ENCODE assay signal across 8 cellular contexts in the genomic region with DNA sequence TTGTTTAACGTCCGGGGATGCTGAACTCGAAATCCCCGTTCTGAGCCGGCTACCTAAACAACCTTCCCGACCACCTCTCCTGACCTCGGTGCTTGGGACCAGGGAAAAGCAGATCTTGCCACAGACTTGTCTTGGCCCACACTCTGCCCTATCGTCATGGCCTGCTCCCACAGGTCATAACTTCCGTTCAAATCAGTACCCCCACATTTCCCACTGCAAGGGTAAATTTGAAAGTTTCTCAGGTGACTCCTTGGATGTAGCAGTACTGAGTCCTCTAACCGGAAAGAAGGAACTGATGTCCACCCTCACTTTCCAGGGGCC. TPM values are rescaled to one million over a fixed set of nuclear protein-coding genes. Genes with fewer than 3 reads are reported as not detected.
A peak's percentile ranks its signal among the peaks of the same experiment; 100 is the strongest.
DNase-seq lines count a peak whose midpoint lies in the region; FAIRE-seq and TF ChIP-seq lines count a peak whose summit lies in the region.

No MANE protein-coding gene starts in this region.

- intact Hi-C loops in kidney (cut with DNase I) (no loop called here), thyroid gland (cut with DNase I) (no loop called here)

- peaks cover 49% of the 10 kb centered on the region for H3K4me1 Mint-ChIP-seq in activated naive CD8-positive, alpha-beta T cell (ENCODE audit: low read depth)

- peak overlapping the region; percentile 51 for H3K4me3 ChIP-seq in BE2C (ENCODE audit: low read depth, low read length)
- H3K4me3 ChIP-seq in HEK293 (ENCODE audit: low read depth, low read length): peak overlapping the region; percentile 12
- H3K4me3 ChIP-seq in kidney (ENCODE audit: low read length in 2 of 2): peak overlapping the region; percentile 74 to 94
- H3K4me3 ChIP-seq in thyroid gland (replicated peaks in 1 of 3): peak overlapping the region in 1 of 3 donors; percentile 70

- no peaks in the 10 kb centered on the region for H3K9me3 Mint-ChIP-seq in activated naive CD8-positive, alpha-beta T cell (ENCODE audit: low read depth)

- H3K36me3 ChIP-seq in BE2C: peaks cover 45% of the 10 kb centered on the region
- peaks cover 59 to 64% of the 10 kb centered on the region in 2 experiments for H3K36me3 ChIP-seq in HEK293 (ENCODE audit: control insufficient read depth in 2 of 2, insufficient read depth in 1 of 2, low read length in 2 of 2)
- peaks cover 28 to 31% of the 10 kb centered on the region in 2 donors for H3K36me3 ChIP-seq in kidney (ENCODE audit: control insufficient read depth in 1 of 2, insufficient read depth in 2 of 2, low read length in 2 of 2)
- peaks cover 36% of the 10 kb centered on the region in 2 donors for H3K36me3 ChIP-seq in thyroid gland

- H3K27ac Mint-ChIP-seq in activated naive CD8-positive, alpha-beta T cell: peak overlapping the region; percentile 100

- FAIRE-seq in kidney (lab: Jason Lieb, UNC): no peak

- H3K27ac ChIP-seq in HEK293 (ENCODE audit: extremely low read depth, low read depth, low read length) (peak overlapping the region; percentile 53), kidney (ENCODE audit: low read depth in 2 of 2, low read length in 2 of 2) (peak overlapping the region; percentile 84 to 92), thyroid gland (peak overlapping the region; percentile 85 to 98 (median 86))

- H3K4me3 Mint-ChIP-seq in activated naive CD8-positive, alpha-beta T cell: peak overlapping the region; percentile 98

- TF ChIP-seq CTCF in BE2C (IDR thresholded peaks at IDR 0.05; ENCODE audit: low read depth, low read length) (no peak), HEK293 (tag by site-specific recombination; IDR thresholded peaks at IDR 0.05) (no peak), kidney (IDR thresholded peaks at IDR 0.05; ENCODE audit: borderline replicate concordance, extremely low read depth, insufficient read depth) (no peak), thyroid gland (IDR thresholded peaks at IDR 0.05) (no peak)

- H3K27me3 ChIP-seq in BE2C (no peaks in the 10 kb centered on the region), thyroid gland (no peaks in the 10 kb centered on the region)

- H3K9me3 ChIP-seq in BE2C (no peaks in the 10 kb centered on the region), HEK293 (ENCODE audit: control insufficient read depth, insufficient read depth, low read depth, low read length) (no peaks in the 10 kb centered on the region), kidney (ENCODE audit: control insufficient read depth in 1 of 2, low read length in 2 of 2) (no peaks in the 10 kb centered on the region), thyroid gland (no peaks in the 10 kb centered on the region)

- H3K4me1 ChIP-seq in BE2C (no peaks in the 10 kb centered on the region), HEK293 (ENCODE audit: control insufficient read depth, insufficient read depth, low read length) (peaks cover 5% of the 10 kb centered on the region; the same call in 1 of the 2 replicates), kidney (ENCODE audit: control insufficient read depth in 1 of 2, insufficient read depth in 1 of 2, low read depth in 1 of 2, low read length in 2 of 2) (peaks cover 3 to 10% of the 10 kb centered on the region in 2 donors), thyroid gland (peaks cover 18 to 24% of the 10 kb centered on the region in 2 donors)

- peak overlapping the region; percentile 41 to 70 for H3K9ac ChIP-seq in kidney (ENCODE audit: low read length in 2 of 2)

- TF ChIP-seq POLR2A in thyroid gland (IDR thresholded peaks at IDR 0.05): no peak

- no peaks in the 10 kb centered on the region for H3K27me3 Mint-ChIP-seq in activated naive CD8-positive, alpha-beta T cell

- H3K36me3 Mint-ChIP-seq in activated naive CD8-positive, alpha-beta T cell: peaks cover 27% of the 10 kb centered on the region

- CTCF ChIA-PET in HEK293 (lab: Yijun Ruan, JAX): interaction anchor here (0.6 to 4.3 kb wide), 4 partner anchors 11 to 1517 kb away, joined by 3 to 33 read pairs (median 3); partner anchors contain the start of gene PRMT5

- DNase-seq in BE2C: no peak
- no peak for DNase-seq in kidney
- DNase-seq in thyroid gland: no peak
- DNase-seq in NCI-H1417 treated with DMSO at 0.1 percent for 48 hours (lab: John Stamatoyannopoulos, UW): no peak
- no peak for DNase-seq in occipital lobe (lab: John Stamatoyannopoulos, UW)
- DNase-seq in middle frontal gyrus (ENCODE audit: extremely low spot score, low spot score): no peak

- WGBS in thyroid gland, 2 donors: 8 to 9% methylated on average over 8 of the region's 10 CpGs

- POLR2A ChIA-PET in HEK293 (lab: Yijun Ruan, JAX): interaction anchor here (0.8 to 3.3 kb wide), 8 partner anchors 10 to 330 kb away, joined by 3 to 41 read pairs (median 4); partner anchors contain the start of genes AJUBA, LRP10 and PRMT5

TF ChIP-seq in HEK293, 187 proteins besides CTCF, POLR2A, EP300 and RAD21 (continues in another document):
- TF ChIP-seq BCL6B (tag by site-specific recombination; IDR thresholded peaks at IDR 0.05) (no peak), ZNF223 (tag by site-specific recombination; IDR thresholded peaks at IDR 0.05) (no peak), ZNF114 (tag by site-specific recombination; IDR thresholded peaks at IDR 0.05) (no peak)
- TF ChIP-seq, protein P1, sequence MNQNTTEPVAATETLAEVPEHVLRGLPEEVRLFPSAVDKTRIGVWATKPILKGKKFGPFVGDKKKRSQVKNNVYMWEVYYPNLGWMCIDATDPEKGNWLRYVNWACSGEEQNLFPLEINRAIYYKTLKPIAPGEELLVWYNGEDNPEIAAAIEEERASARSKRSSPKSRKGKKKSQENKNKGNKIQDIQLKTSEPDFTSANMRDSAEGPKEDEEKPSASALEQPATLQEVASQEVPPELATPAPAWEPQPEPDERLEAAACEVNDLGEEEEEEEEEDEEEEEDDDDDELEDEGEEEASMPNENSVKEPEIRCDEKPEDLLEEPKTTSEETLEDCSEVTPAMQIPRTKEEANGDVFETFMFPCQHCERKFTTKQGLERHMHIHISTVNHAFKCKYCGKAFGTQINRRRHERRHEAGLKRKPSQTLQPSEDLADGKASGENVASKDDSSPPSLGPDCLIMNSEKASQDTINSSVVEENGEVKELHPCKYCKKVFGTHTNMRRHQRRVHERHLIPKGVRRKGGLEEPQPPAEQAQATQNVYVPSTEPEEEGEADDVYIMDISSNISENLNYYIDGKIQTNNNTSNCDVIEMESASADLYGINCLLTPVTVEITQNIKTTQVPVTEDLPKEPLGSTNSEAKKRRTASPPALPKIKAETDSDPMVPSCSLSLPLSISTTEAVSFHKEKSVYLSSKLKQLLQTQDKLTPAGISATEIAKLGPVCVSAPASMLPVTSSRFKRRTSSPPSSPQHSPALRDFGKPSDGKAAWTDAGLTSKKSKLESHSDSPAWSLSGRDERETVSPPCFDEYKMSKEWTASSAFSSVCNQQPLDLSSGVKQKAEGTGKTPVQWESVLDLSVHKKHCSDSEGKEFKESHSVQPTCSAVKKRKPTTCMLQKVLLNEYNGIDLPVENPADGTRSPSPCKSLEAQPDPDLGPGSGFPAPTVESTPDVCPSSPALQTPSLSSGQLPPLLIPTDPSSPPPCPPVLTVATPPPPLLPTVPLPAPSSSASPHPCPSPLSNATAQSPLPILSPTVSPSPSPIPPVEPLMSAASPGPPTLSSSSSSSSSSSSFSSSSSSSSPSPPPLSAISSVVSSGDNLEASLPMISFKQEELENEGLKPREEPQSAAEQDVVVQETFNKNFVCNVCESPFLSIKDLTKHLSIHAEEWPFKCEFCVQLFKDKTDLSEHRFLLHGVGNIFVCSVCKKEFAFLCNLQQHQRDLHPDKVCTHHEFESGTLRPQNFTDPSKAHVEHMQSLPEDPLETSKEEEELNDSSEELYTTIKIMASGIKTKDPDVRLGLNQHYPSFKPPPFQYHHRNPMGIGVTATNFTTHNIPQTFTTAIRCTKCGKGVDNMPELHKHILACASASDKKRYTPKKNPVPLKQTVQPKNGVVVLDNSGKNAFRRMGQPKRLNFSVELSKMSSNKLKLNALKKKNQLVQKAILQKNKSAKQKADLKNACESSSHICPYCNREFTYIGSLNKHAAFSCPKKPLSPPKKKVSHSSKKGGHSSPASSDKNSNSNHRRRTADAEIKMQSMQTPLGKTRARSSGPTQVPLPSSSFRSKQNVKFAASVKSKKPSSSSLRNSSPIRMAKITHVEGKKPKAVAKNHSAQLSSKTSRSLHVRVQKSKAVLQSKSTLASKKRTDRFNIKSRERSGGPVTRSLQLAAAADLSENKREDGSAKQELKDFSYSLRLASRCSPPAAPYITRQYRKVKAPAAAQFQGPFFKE (tag by site-specific recombination; IDR thresholded peaks at IDR 0.05; ENCODE audit: borderline replicate concordance): no peak

RNA-seq across cellular contexts. Expression of gene RBM23, which starts 0.6 kb away (rescaled TPM):
- 79.7 TPM for polyA plus RNA-seq in BE2C (2012; ENCODE audit: insufficient read depth, insufficient read length, low read depth)
- total RNA-seq in kidney: 93.6 TPM
- 44.8 TPM for polyA plus RNA-seq in kidney (ENCODE audit: insufficient read depth, low read depth, low replicate concordance)
- 1,000 to 10,000 TPM in 2 of 4 donors, 100 to 1,000 TPM in 2; 157 to 1,409 (median 683) TPM for total RNA-seq in thyroid gland
- 78.6 TPM for total RNA-seq in occipital lobe

RNA-seq across cellular contexts. Expression of gene PRMT5, which starts 9.6 kb away (rescaled TPM):
- polyA plus RNA-seq in BE2C (2012; ENCODE audit: insufficient read depth, insufficient read length, low read depth): 449 TPM
- total RNA-seq in kidney (58.7 TPM), thyroid gland (10 to 100 TPM; 60.7 to 73.8 (median 63.2) TPM), occipital lobe (39.8 TPM)
- 64.2 TPM for polyA plus RNA-seq in kidney (ENCODE audit: insufficient read depth, low read depth, low replicate concordance)

RNA-seq across cellular contexts. Expression of gene REM2, which starts 36.5 kb away (rescaled TPM):
- 0.31 TPM for polyA plus RNA-seq in BE2C (2012; ENCODE audit: insufficient read depth, insufficient read length, low read depth)
- total RNA-seq in kidney (0.63 TPM), thyroid gland (1 to 10 TPM in 1 of 4 donors, under 1 TPM in 2, not detected in 1; 0.54 to 1.2 (median 0.89) TPM), occipital lobe (1.7 TPM)
- 0.77 TPM for polyA plus RNA-seq in kidney (ENCODE audit: insufficient read depth, low read depth, low replicate concordance)

RNA-seq across cellular contexts. Expression of gene HAUS4, which starts 37.3 kb away (rescaled TPM):
- 7.0 TPM for polyA plus RNA-seq in BE2C (2012; ENCODE audit: insufficient read depth, insufficient read length, low read depth)
- total RNA-seq in kidney (38.1 TPM), thyroid gland (10 to 100 TPM; 25.7 to 40.8 (median 40.0) TPM), occipital lobe (20.9 TPM)
- polyA plus RNA-seq in kidney (ENCODE audit: insufficient read depth, low read depth, low replicate concordance): 35.8 TPM

RNA-seq across cellular contexts. Expression of gene LRP10, which starts 48.0 kb away (rescaled TPM):
- 29.7 TPM for polyA plus RNA-seq in BE2C (2012; ENCODE audit: insufficient read depth, insufficient read length, low read depth)
- total RNA-seq in kidney (207 TPM), thyroid gland (100 to 1,000 TPM; 107 to 143 (median 121) TPM), occipital lobe (3.4 TPM)
- polyA plus RNA-seq in kidney (ENCODE audit: insufficient read depth, low read depth, low replicate concordance): 74.7 TPM
